22 cellular contexts compared by ENCODE assay signal in the genomic region with DNA sequence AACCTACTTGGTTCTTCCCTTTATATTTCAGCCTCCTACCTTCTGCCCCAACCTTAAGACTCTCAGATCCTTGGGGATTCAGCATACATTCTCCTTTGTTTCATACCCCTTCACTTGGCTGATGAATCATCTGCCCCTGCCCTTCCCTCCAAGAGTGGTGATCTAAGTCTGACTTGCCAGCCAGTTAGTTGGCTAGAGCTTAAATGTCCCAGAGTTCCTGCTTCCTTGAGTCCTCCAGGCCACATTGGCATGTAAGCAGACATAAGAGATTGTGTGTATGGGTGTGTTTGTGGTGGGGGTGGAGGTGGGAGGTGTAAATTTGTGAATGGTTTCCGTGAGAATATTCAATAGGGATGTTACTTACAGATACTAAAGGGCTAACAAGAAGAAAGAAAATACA. TPM values are rescaled to one million over a fixed set of nuclear protein-coding genes. Genes with fewer than 3 reads are reported as not detected.
DNase-seq lines count a peak whose midpoint lies in the region; ATAC-seq and TF ChIP-seq lines count a peak whose summit lies in the region.
"Had no signal": no experiment of that assay in that cellular context is flagged by ENCODE, and none has a peak within 500 bp of the region (broad histone marks: within the 10 kb centered on the region; RNA-seq: fewer than 3 reads in every experiment).

No MANE protein-coding gene starts in this region.

- no peaks in the 10 kb centered on the region for H3K9me3 Mint-ChIP-seq in Calu3 (ENCODE audit: low read depth, unreplicated experiment)
- peaks cover under 1% of the 10 kb centered on the region for H3K9me3 Mint-ChIP-seq in activated T-helper 2 cell treated with anti-CD3 and anti-CD28 coated beads, Interferon-gamma antibody, Interleukin-2, Interleukin-4, amounts not matched to agents 10 μg/mL and 5 μg/mL and 100 μg/mL, durations not matched to agents 14 hours and 24 hours and 36 hours
- H3K9me3 Mint-ChIP-seq: stimulated activated effector memory CD8-positive, alpha-beta T cell treated with anti-CD3 and anti-CD28 coated beads, Interleukin-12 subunit alpha, Interleukin-12 subunit beta, amount 100 ng/mL, for 72 hours had no signal

- TF ChIP-seq CTCF in Calu3 (IDR thresholded peaks at IDR 0.05; ENCODE audit: unreplicated experiment) (no peak), kidney epithelial cell (IDR thresholded peaks at IDR 0.05; ENCODE audit: insufficient read depth, low read length, poor library complexity, severe bottlenecking) (no peak), GM20000 (IDR thresholded peaks at IDR 0.05; ENCODE audit: extremely low read depth, missing control alignments) (no peak)

- no peaks in the 10 kb centered on the region for H3K36me3 Mint-ChIP-seq in Calu3 (ENCODE audit: insufficient read depth, unreplicated experiment)
- H3K36me3 Mint-ChIP-seq in activated T-helper 2 cell treated with anti-CD3 and anti-CD28 coated beads, Interferon-gamma antibody, Interleukin-2, Interleukin-4, amounts not matched to agents 10 μg/mL and 5 μg/mL and 100 μg/mL, durations not matched to agents 14 hours and 24 hours and 36 hours (ENCODE audit: low read depth) = no peaks in the 10 kb centered on the region
- H3K36me3 Mint-ChIP-seq: stimulated activated effector memory CD8-positive, alpha-beta T cell treated with anti-CD3 and anti-CD28 coated beads, Interleukin-12 subunit alpha, Interleukin-12 subunit beta, amount 100 ng/mL, for 72 hours had no signal

- H3K27me3 ChIP-seq in kidney epithelial cell (ENCODE audit: control insufficient read depth, insufficient read depth, low read length) = no peaks in the 10 kb centered on the region

- H3K4me3 Mint-ChIP-seq in Calu3 (ENCODE audit: low read depth, unreplicated experiment) = no peak overlapping the region
- no peak overlapping the region for H3K4me3 Mint-ChIP-seq in activated T-helper 2 cell treated with anti-CD3 and anti-CD28 coated beads, Interferon-gamma antibody, Interleukin-2, Interleukin-4, amounts not matched to agents 10 μg/mL and 5 μg/mL and 100 μg/mL, durations not matched to agents 14 hours and 24 hours and 36 hours (ENCODE audit: low read depth)
- H3K4me3 Mint-ChIP-seq: stimulated activated effector memory CD8-positive, alpha-beta T cell treated with anti-CD3 and anti-CD28 coated beads, Interleukin-12 subunit alpha, Interleukin-12 subunit beta, amount 100 ng/mL, for 72 hours; T-helper 17 cell had no signal

- peak; percentile 25 for DNase-seq in Calu3
- DNase-seq in HPDE6-E6E7 (ENCODE audit: extremely low spot score) = peak; percentile 9
- no peak for DNase-seq in activated T-helper 2 cell treated with anti-CD3 and anti-CD28 coated beads, Interferon-gamma antibody, Interleukin-2, Interleukin-4, amounts not matched to agents 10 μg/mL and 5 μg/mL and 100 μg/mL, durations not matched to agents 14 hours and 24 hours and 36 hours (ENCODE audit: low spot score)
- DNase-seq in kidney epithelial cell (ENCODE audit: low read depth) = peak; percentile 19
- no peak for DNase-seq in COLO668 (lab: John Stamatoyannopoulos, UW; ENCODE audit: unreplicated experiment)
- no peak for DNase-seq in GM20000 (ENCODE audit: low spot score)
- DNase-seq: activated effector memory CD4-positive, alpha-beta T cell treated with Interleukin-2 at 50 U/mL for 16 hours; amniotic stem cell; cerebellar nuclear complex; KBM-7; left colon; NCI-H1092; NCI-H69; retina; T-helper 17 cell had no signal

- intact Hi-C loops in Calu3 (cut with micrococcal nuclease; ENCODE audit: unreplicated experiment) = no loop called here
- intact Hi-C loops in activated T-helper 2 cell treated with anti-CD3 and anti-CD28 coated beads, Interferon-gamma antibody, Interleukin-2, Interleukin-4, amounts not matched to agents 10 μg/mL and 5 μg/mL and 100 μg/mL, durations not matched to agents 14 hours and 24 hours and 36 hours (cut with micrococcal nuclease) = no loop called here

- no peak for ATAC-seq in HG03520 (IDR thresholded peaks at IDR 0.05; ENCODE audit: unreplicated experiment)
- no peak for ATAC-seq in HG03469 (IDR thresholded peaks at IDR 0.05; ENCODE audit: unreplicated experiment)
- ATAC-seq: left colon; stimulated activated effector memory CD8-positive, alpha-beta T cell treated with anti-CD3 and anti-CD28 coated beads, Interleukin-12 subunit alpha, Interleukin-12 subunit beta, amount 100 ng/mL, for 72 hours; T-helper 17 cell had no signal

- H3K27ac Mint-ChIP-seq in Calu3 (ENCODE audit: unreplicated experiment) = no peak overlapping the region
- peak overlapping the region; percentile 78 for H3K27ac Mint-ChIP-seq in activated T-helper 2 cell treated with anti-CD3 and anti-CD28 coated beads, Interferon-gamma antibody, Interleukin-2, Interleukin-4, amounts not matched to agents 10 μg/mL and 5 μg/mL and 100 μg/mL, durations not matched to agents 14 hours and 24 hours and 36 hours
- H3K27ac Mint-ChIP-seq: stimulated activated effector memory CD8-positive, alpha-beta T cell treated with anti-CD3 and anti-CD28 coated beads, Interleukin-12 subunit alpha, Interleukin-12 subunit beta, amount 100 ng/mL, for 72 hours; T-helper 17 cell had no signal

- CTCF ChIA-PET in Calu3 (lab: Charles Lee) = interaction anchor here (0.8 to 0.9 kb wide), 2 partner anchors 22 to 66 kb away, joined by 3 read pairs; no protein-coding TSS in a partner anchor

- H3K4me1 Mint-ChIP-seq in Calu3 (ENCODE audit: low read depth, unreplicated experiment) = peaks cover 8% of the 10 kb centered on the region
- peaks cover 26% of the 10 kb centered on the region for H3K4me1 Mint-ChIP-seq in activated T-helper 2 cell treated with anti-CD3 and anti-CD28 coated beads, Interferon-gamma antibody, Interleukin-2, Interleukin-4, amounts not matched to agents 10 μg/mL and 5 μg/mL and 100 μg/mL, durations not matched to agents 14 hours and 24 hours and 36 hours (ENCODE audit: low read depth)

- no TSS peak for BruUV-seq in Calu3 (replicated peaks; lab: Mats Ljungman, UMichigan)

- H3K27me3 Mint-ChIP-seq in Calu3 (ENCODE audit: unreplicated experiment) = no peaks in the 10 kb centered on the region
- no peaks in the 10 kb centered on the region for H3K27me3 Mint-ChIP-seq in activated T-helper 2 cell treated with anti-CD3 and anti-CD28 coated beads, Interferon-gamma antibody, Interleukin-2, Interleukin-4, amounts not matched to agents 10 μg/mL and 5 μg/mL and 100 μg/mL, durations not matched to agents 14 hours and 24 hours and 36 hours (ENCODE audit: low read depth)
- H3K27me3 Mint-ChIP-seq: T-helper 17 cell had no signal

- H3K4me3 ChIP-seq in kidney epithelial cell (ENCODE audit: low read depth, low read length) = no peak overlapping the region
- H3K4me3 ChIP-seq: BLaER1 treated with 17β-estradiol and CSF1 and Interleukin-3, amounts not matched to agents 10 nM and 100 nM had no signal

- H3K36me3 ChIP-seq in kidney epithelial cell (ENCODE audit: control insufficient read depth, insufficient read depth, low read length) = no peaks in the 10 kb centered on the region
- H3K36me3 ChIP-seq: BLaER1 treated with 17β-estradiol and CSF1 and Interleukin-3, amounts not matched to agents 10 nM and 100 nM had no signal

RNA-seq across cellular contexts. Expression of gene TEX13D, which starts 3.7 kb away (rescaled TPM):
- total RNA-seq in Calu3 (2022) = not detected in 2 replicates
- 0.05 and 0.11 TPM in 2 replicates for total RNA-seq in activated T-helper 2 cell treated with anti-CD3 and anti-CD28 coated beads, Interferon-gamma antibody, Interleukin-2, Interleukin-4, amounts not matched to agents 10 μg/mL and 5 μg/mL and 100 μg/mL, durations not matched to agents 14 hours and 24 hours and 36 hours
- not detected in 2 replicates for total RNA-seq in kidney epithelial cell
- total RNA-seq: frontal cortex, left colon, mononuclear cell, T-helper 17 cell had no signal

RNA-seq across cellular contexts. Expression of gene SH2D1A, which starts 17.6 kb away (rescaled TPM):
- not detected in 2 replicates for total RNA-seq in Calu3 (2022)
- 54.9 and 57.7 TPM in 2 replicates for total RNA-seq in activated T-helper 2 cell treated with anti-CD3 and anti-CD28 coated beads, Interferon-gamma antibody, Interleukin-2, Interleukin-4, amounts not matched to agents 10 μg/mL and 5 μg/mL and 100 μg/mL, durations not matched to agents 14 hours and 24 hours and 36 hours
- total RNA-seq in kidney epithelial cell = not detected in 2 replicates
- total RNA-seq: frontal cortex, H1 had no signal

Comparison
In these comparisons a context has a peak if more than half of its experiments do, and no peak if none do; other contexts are left out.
1. DNase-seq: peak in Calu3 (single experiment), HPDE6-E6E7 (single experiment) and kidney epithelial cell (single experiment); none in activated T-helper 2 cell treated with anti-CD3 and anti-CD28 coated beads, Interferon-gamma antibody, Interleukin-2, Interleukin-4, amounts not matched to agents 10 μg/mL and 5 μg/mL and 100 μg/mL, durations not matched to agents 14 hours and 24 hours and 36 hours (single experiment), COLO668 (single experiment) and GM20000 (single experiment).
2. RNA of gene SH2D1A, which starts 17.6 kb away (total RNA-seq): 54.9 to 57.7 TPM in activated T-helper 2 cell treated with anti-CD3 and anti-CD28 coated beads, Interferon-gamma antibody, Interleukin-2, Interleukin-4, amounts not matched to agents 10 μg/mL and 5 μg/mL and 100 μg/mL, durations not matched to agents 14 hours and 24 hours and 36 hours; not detected in Calu3 and not detected in kidney epithelial cell; every median in the first group is over 10 times any median in the second.